18 cellular contexts compared by ENCODE assay signal in the genomic region with DNA sequence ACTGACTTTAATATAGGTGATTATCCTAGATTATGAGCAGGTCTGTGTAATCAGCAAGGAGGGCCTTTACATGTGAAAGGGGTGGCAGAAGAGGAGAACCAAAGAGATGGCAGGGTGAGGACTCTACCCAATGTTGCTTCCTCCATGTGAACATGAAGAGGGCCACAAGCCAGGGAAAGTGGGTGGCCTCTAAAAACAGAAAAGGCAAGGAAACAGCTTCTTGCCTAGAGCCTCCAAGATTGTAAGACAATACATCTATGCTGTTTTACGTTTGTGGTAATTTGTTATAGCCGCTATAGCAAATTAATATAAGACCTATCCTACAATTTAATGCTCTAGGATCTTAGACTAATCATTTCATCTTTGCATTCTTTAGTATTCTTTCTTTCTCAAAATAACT.
DNase-seq lines count a peak whose midpoint lies in the region; ATAC-seq and TF ChIP-seq lines count a peak whose summit lies in the region.
"Had no signal": no experiment of that assay in that cellular context is flagged by ENCODE, and none has a peak within 500 bp of the region (broad histone marks: within the 10 kb centered on the region; RNA-seq: fewer than 3 reads in every experiment).

No MANE protein-coding gene starts in this region.

- H3K4me3 Mint-ChIP-seq in endothelial cell (ENCODE audit: unreplicated experiment): peak overlapping the region; percentile 26
- no peak overlapping the region for H3K4me3 Mint-ChIP-seq in nephron progenitor cell

- H3K27ac Mint-ChIP-seq in endothelial cell (ENCODE audit: unreplicated experiment) (no peak overlapping the region), nephron progenitor cell (peak overlapping the region; percentile 12)

- intact Hi-C loops in left ventricle myocardium inferior (cut with micrococcal nuclease): no loop called here
- intact Hi-C loops in Right ventricle myocardium superior (cut with DNase I): no loop called here
- intact Hi-C loops in PC-3 (cut with micrococcal nuclease): no loop called here

- H3K4me3 ChIP-seq in left ventricle myocardium inferior (no peak overlapping the region), PC-3 (ENCODE audit: low read length) (no peak overlapping the region), upper lobe of left lung (no peak overlapping the region)
- H3K4me3 ChIP-seq: K562, Peyer's patch, SJCRH30 had no signal

- H3K79me2 ChIP-seq in PC-3 (ENCODE audit: low read length): no peaks in the 10 kb centered on the region

- H3K27me3 ChIP-seq in left ventricle myocardium inferior (ENCODE audit: low read depth) (no peaks in the 10 kb centered on the region), PC-3 (ENCODE audit: low read length) (no peaks in the 10 kb centered on the region), upper lobe of left lung (no peaks in the 10 kb centered on the region)
- H3K27me3 ChIP-seq: Peyer's patch had no signal

- TF ChIP-seq CTCF in left ventricle myocardium inferior (IDR thresholded peaks at IDR 0.05; ENCODE audit: borderline replicate concordance) (no peak), endothelial cell (IDR thresholded peaks at IDR 0.05; ENCODE audit: unreplicated experiment) (no peak), nephron progenitor cell (IDR thresholded peaks at IDR 0.05) (no peak), PC-3 (conservative IDR thresholded peaks at IDR 0.05; ENCODE audit: low read depth, low read length) (no peak), upper lobe of left lung (IDR thresholded peaks at IDR 0.05) (no peak)

- peaks cover 38% of the 10 kb centered on the region for H3K36me3 ChIP-seq in left ventricle myocardium inferior
- H3K36me3 ChIP-seq in PC-3 (ENCODE audit: low read depth, low read length): peaks cover 15% of the 10 kb centered on the region; the same call in 1 of the 2 replicates
- H3K36me3 ChIP-seq in upper lobe of left lung: peaks cover 0 to 33% (median 2%) of the 10 kb centered on the region in 4 donors
- H3K36me3 ChIP-seq: SJCRH30 had no signal

- TF ChIP-seq EP300 in upper lobe of left lung (IDR thresholded peaks at IDR 0.05): no peak

- H3F3A ChIP-seq in PC-3 (ENCODE audit: low read length, unreplicated experiment): no peaks in the 10 kb centered on the region

- no peak overlapping the region for H3K9ac ChIP-seq in PC-3 (ENCODE audit: low read length)

- ATAC-seq in Right ventricle myocardium superior (ENCODE audit: poor library complexity) (no peak), PC-3 (no peak), upper lobe of left lung (ENCODE audit: low FRiP score in 2 of 2) (no peak)

- peaks cover 39% of the 10 kb centered on the region for H3K4me1 Mint-ChIP-seq in endothelial cell (ENCODE audit: unreplicated experiment)
- peaks cover 38% of the 10 kb centered on the region for H3K4me1 Mint-ChIP-seq in nephron progenitor cell

- peak overlapping the region; percentile 12 for H3K27ac ChIP-seq in left ventricle myocardium inferior (replicated peaks)
- H3K27ac ChIP-seq in PC-3 (ENCODE audit: low read length): no peak overlapping the region
- no peak overlapping the region for H3K27ac ChIP-seq in upper lobe of left lung
- H3K27ac ChIP-seq: C4-2B, Peyer's patch, SJCRH30 had no signal

- H3K4me1 ChIP-seq in left ventricle myocardium inferior: peaks cover 59% of the 10 kb centered on the region
- no peaks in the 10 kb centered on the region for H3K4me1 ChIP-seq in PC-3 (ENCODE audit: insufficient read depth, low read length)
- H3K4me1 ChIP-seq in upper lobe of left lung: peaks cover 31 to 61% (median 48%) of the 10 kb centered on the region in 4 donors
- H3K4me1 ChIP-seq: Peyer's patch, SJCRH30 had no signal

- H3K36me3 Mint-ChIP-seq in endothelial cell (ENCODE audit: low read depth, unreplicated experiment) (peaks cover 13% of the 10 kb centered on the region), nephron progenitor cell (ENCODE audit: low read depth) (peaks cover 47% of the 10 kb centered on the region)

- H3K9me3 ChIP-seq in left ventricle myocardium inferior (replicated peaks) (peaks cover 7% of the 10 kb centered on the region), PC-3 (ENCODE audit: low read length) (no peaks in the 10 kb centered on the region), upper lobe of left lung (no peaks in the 10 kb centered on the region)
- H3K9me3 ChIP-seq: Peyer's patch, SJCRH30 had no signal

- H3K27me3 Mint-ChIP-seq in endothelial cell (ENCODE audit: unreplicated experiment): peaks cover 5% of the 10 kb centered on the region
- H3K27me3 Mint-ChIP-seq in nephron progenitor cell (ENCODE audit: low read depth, poor library complexity): no peaks in the 10 kb centered on the region

- no TSS peak for BruUV-seq in PC-3 (replicated peaks; lab: Mats Ljungman, UMichigan)

- no peak for TF ChIP-seq POLR2A in upper lobe of left lung (IDR thresholded peaks at IDR 0.05)

- DNase-seq in left ventricle myocardium inferior: no peak
- DNase-seq in Right ventricle myocardium superior: no peak
- no peak for DNase-seq in endothelial cell (ENCODE audit: low spot score)
- DNase-seq in nephron progenitor cell: no peak
- no peak for DNase-seq in PC-3
- no peak for DNase-seq in upper lobe of left lung
- no peak for DNase-seq in NCI-H2171 (lab: John Stamatoyannopoulos, UW)
- DNase-seq: DMS53; GF-D8; MM.1S; NCI-H1048; NCI-H1417 treated with DMSO at 0.1 percent for 48 hours; NCI-H187; NK-92 treated with Interleukin-12 subunit alpha and Interleukin-12 subunit beta, amount 100 ng/mL, for 24 hours; Peyer's patch; SJCRH30 had no signal

- H3K9me3 Mint-ChIP-seq in endothelial cell (ENCODE audit: unreplicated experiment): no peaks in the 10 kb centered on the region
- peaks cover 11% of the 10 kb centered on the region for H3K9me3 Mint-ChIP-seq in nephron progenitor cell

- 93 to 100% methylated on average over 2 of the region's 2 CpGs for WGBS in upper lobe of left lung, 2 donors

- H4K20me1 ChIP-seq in PC-3 (ENCODE audit: low read length): no peaks in the 10 kb centered on the region

- H3K4me2 ChIP-seq in PC-3 (ENCODE audit: low read length): no peak overlapping the region

- no peaks in the 10 kb centered on the region for H3K9me2 ChIP-seq in PC-3 (replicated peaks; ENCODE audit: low read length)

- POLR2A ChIA-PET in PC-3 (lab: Charles Lee; ENCODE audit: unreplicated experiment): interaction anchor here (0.7 kb wide), 1 partner anchor 549 kb away, joined by 3 read pairs; no protein-coding TSS in a partner anchor

- CTCF ChIA-PET in PC-3 (lab: Charles Lee): no interaction called here

- no peak overlapping the region for H2AFZ ChIP-seq in PC-3 (ENCODE audit: low read length)
